ENCODE assay signal across 3 cellular contexts in genomic region chr9:137015976-137016375, GRCh38.
"Had no signal": no experiment of that assay in that cellular context is flagged by ENCODE, and none has a peak within 500 bp of the region (broad histone marks: within the 10 kb centered on the region; RNA-seq: fewer than 3 reads in every experiment).

No MANE protein-coding gene starts in this region.

- DNase-seq: GDM1, GF-D8 had no signal

- H3K4me3 ChIP-seq: GM12878 had no signal
